ENCODE assay signal across 1 cellular context in genomic region chr19:53254451-53255341, GRCh38.
A peak's percentile ranks its signal among the peaks of the same experiment; 100 is the strongest.
TF ChIP-seq lines count a peak whose summit lies in the region.

Gene ZNF677 (minus strand): TSS chr19:53254873. CDS start chr19:53251550, 3,323 bp downstream.

TF ChIP-seq in K562, 482 proteins besides CTCF, POLR2A, EP300 and RAD21 (continued from another document):
- TF ChIP-seq ZBTB40 (IDR thresholded peaks at IDR 0.05) (peak; percentile 86), ZBTB40 (CRISPR knock-in tag; IDR thresholded peaks at IDR 0.05) (no peak), DIDO1 (tag; IDR thresholded peaks at IDR 0.05; ENCODE audit: low read depth) (0 out of 2 replicates have a peak, but pooled peaks have one; percentile 27), MBD1 (CRISPR knock-in tag; IDR thresholded peaks at IDR 0.05) (peak; percentile 39; the same call in 1 of the 2 replicates), TGIF2 (CRISPR knock-in tag; IDR thresholded peaks at IDR 0.05) (no peak), ZBTB11 (CRISPR knock-in tag; IDR thresholded peaks at IDR 0.05) (peak in 2 of 3 experiments; percentile 66 to 96; a peak in 4 of 6 replicates), GTF2A2 (tag; IDR thresholded peaks at IDR 0.05) (no peak), NR2C1 (IDR thresholded peaks at IDR 0.05) (peak; percentile 95), NR2C1 (tag; IDR thresholded peaks at IDR 0.05) (peak; percentile 97)
